1 cellular context compared by ENCODE assay signal in genomic region chr9:120832766-120833165, GRCh38.
TF ChIP-seq lines count a peak whose summit lies in the region.

No MANE protein-coding gene starts in this region.

TF ChIP-seq in K562, 482 proteins besides CTCF, POLR2A, EP300 and RAD21:
- TF ChIP-seq ID3 (CRISPR knock-in tag; IDR thresholded peaks at IDR 0.05), result no peak
- peak; percentile 51; the same call in 1 of the 2 replicates for TF ChIP-seq ID3 (tag; IDR thresholded peaks at IDR 0.05)
- TF ChIP-seq HMGXB4 (CRISPR knock-in tag; IDR thresholded peaks at IDR 0.05), result no peak
- TF ChIP-seq RFX5 (IDR thresholded peaks at IDR 0.05; ENCODE audit: low read depth, low read length), result no peak
TF ChIP-seq in K562: peak in this region for 1.
